Comparison of ENCODE assay signal across 1 cellular context in the genomic region with DNA sequence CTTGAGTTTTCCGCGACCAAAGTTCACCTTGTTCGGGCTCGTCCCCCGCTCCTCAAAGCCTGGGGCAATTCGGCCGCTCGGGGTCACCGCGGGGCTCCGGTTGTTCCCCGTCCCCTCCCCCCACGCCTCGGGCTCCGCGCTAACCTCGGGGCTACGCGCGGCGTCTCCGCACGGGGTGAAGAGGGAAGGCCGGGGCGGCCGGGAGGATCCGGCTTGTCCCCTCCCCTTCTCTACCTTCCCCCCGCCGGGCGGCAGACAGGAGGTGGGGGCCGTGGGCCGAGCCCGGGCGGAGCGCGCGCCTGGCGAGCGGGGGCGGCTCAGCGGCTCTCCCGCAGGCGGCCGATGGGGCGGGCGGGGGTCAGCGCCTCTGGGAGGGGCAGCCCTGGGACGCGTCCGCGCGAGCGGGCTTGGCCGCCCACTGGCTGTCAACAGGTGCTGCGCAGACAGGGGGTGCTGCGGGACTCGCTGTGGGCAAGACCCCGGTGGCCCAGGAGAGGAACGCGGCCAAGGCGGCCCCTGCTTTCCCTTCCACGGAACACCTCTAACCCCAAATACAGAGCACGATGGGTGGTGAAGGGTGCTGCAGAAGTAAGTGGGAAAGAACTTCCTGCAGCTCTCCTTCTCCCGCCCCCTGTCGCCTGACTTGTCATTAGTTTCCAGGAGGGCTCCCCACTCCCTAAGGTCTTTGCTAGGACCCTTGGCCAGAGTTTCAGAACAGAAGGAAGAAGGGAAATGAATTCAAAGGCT.
TF ChIP-seq lines count a peak whose summit lies in the region.

A gene with protein sequence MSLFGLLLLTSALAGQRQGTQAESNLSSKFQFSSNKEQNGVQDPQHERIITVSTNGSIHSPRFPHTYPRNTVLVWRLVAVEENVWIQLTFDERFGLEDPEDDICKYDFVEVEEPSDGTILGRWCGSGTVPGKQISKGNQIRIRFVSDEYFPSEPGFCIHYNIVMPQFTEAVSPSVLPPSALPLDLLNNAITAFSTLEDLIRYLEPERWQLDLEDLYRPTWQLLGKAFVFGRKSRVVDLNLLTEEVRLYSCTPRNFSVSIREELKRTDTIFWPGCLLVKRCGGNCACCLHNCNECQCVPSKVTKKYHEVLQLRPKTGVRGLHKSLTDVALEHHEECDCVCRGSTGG (minus strand): TSS at position 177 of the 747 bp plus-strand sequence. CDS start 896 bp downstream, outside the sequence.

TF ChIP-seq in K562, 482 proteins besides CTCF, POLR2A, EP300 and RAD21 (continued from another document):
- no peak for TF ChIP-seq ZMIZ1 (IDR thresholded peaks at IDR 0.05; ENCODE audit: low read depth in 2 of 2, low read length in 2 of 2)
- TF ChIP-seq E2F6 (IDR thresholded peaks at IDR 0.05; ENCODE audit: borderline replicate concordance in 1 of 2, extremely low read depth in 1 of 2, insufficient read depth in 1 of 2, insufficient read length in 1 of 2, low read depth in 1 of 2, low read length in 1 of 2, poor library complexity in 1 of 2, severe bottlenecking in 1 of 2) = no peak
- no peak for TF ChIP-seq CUX1 (CRISPR knock-in tag; IDR thresholded peaks at IDR 0.05)
- no peak for TF ChIP-seq WHSC1 (IDR thresholded peaks at IDR 0.05; ENCODE audit: low read length)
- TF ChIP-seq RFX7 (CRISPR knock-in tag; IDR thresholded peaks at IDR 0.05) = no peak
- no peak for TF ChIP-seq HSF4 (CRISPR knock-in tag; IDR thresholded peaks at IDR 0.05; ENCODE audit: borderline replicate concordance)
- no peak for TF ChIP-seq CCNT2 (IDR thresholded peaks at IDR 0.05; ENCODE audit: borderline replicate concordance, extremely low read depth, insufficient read length, low read depth, low read length)
- TF ChIP-seq, protein P1, sequence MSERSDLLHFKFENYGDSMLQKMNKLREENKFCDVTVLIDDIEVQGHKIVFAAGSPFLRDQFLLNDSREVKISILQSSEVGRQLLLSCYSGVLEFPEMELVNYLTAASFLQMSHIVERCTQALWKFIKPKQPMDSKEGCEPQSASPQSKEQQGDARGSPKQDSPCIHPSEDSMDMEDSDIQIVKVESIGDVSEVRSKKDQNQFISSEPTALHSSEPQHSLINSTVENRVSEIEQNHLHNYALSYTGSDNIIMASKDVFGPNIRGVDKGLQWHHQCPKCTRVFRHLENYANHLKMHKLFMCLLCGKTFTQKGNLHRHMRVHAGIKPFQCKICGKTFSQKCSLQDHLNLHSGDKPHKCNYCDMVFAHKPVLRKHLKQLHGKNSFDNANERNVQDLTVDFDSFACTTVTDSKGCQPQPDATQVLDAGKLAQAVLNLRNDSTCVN (CRISPR knock-in tag; IDR thresholded peaks at IDR 0.05) = no peak
- TF ChIP-seq ZNF347 (CRISPR knock-in tag; IDR thresholded peaks at IDR 0.05; ENCODE audit: low read depth) = no peak
- no peak for TF ChIP-seq BCOR (IDR thresholded peaks at IDR 0.05)
- TF ChIP-seq ZNF197 (CRISPR knock-in tag; IDR thresholded peaks at IDR 0.05; ENCODE audit: low read depth) = no peak
- no peak for TF ChIP-seq THAP12 (CRISPR knock-in tag; IDR thresholded peaks at IDR 0.05)
- TF ChIP-seq NR3C1 (CRISPR knock-in tag; IDR thresholded peaks at IDR 0.05) = no peak
- no peak for TF ChIP-seq ZNF134 (CRISPR knock-in tag; conservative IDR thresholded peaks at IDR 0.05)
- no peak for TF ChIP-seq SETDB1 (IDR thresholded peaks at IDR 0.05; ENCODE audit: low read length)
